ENCODE assay signal across 20 cellular contexts in genomic region chr17:81456798-81457197, GRCh38. TPM values are rescaled to one million over a fixed set of nuclear protein-coding genes. Genes with fewer than 3 reads are reported as not detected.
DNase-seq lines count a peak whose midpoint lies in the region; ATAC-seq and TF ChIP-seq lines count a peak whose summit lies in the region.
"Had no signal": no experiment of that assay in that cellular context is flagged by ENCODE, and none has a peak within 500 bp of the region (broad histone marks: within the 10 kb centered on the region; RNA-seq: fewer than 3 reads in every experiment).

No MANE protein-coding gene starts in this region.

- DNase-seq in cardiac muscle cell (ENCODE audit: low read depth in 1 of 2, low spot score in 1 of 2), result peak; percentile 25 to 78
- no peak for DNase-seq in heart left ventricle
- peak; percentile 46 for DNase-seq in choroid plexus epithelial cell (ENCODE audit: low read depth)
- peak; percentile 7 to 33 for DNase-seq in lung microvascular endothelial cell (ENCODE audit: low read depth in 2 of 2)
- DNase-seq in AML-193 (lab: John Stamatoyannopoulos, UW), result no peak
- DNase-seq in islet precursor cell, result no peak
- DNase-seq in sigmoid colon, result no peak
- DNase-seq: activated B cell treated with CpG ODN at 0.5 μM for 24 hours; activated CD4-positive, alpha-beta memory T cell treated with anti-CD3 and anti-CD28 coated beads for 36 hours; activated gamma-delta T cell; activated T-cell treated with anti-CD3 and anti-CD28 coated beads for 4 hours; NCI-H2107; NCI-H526; SHP77 treated with DMSO at 0.1 percent for 48 hours; stomach; upper lobe of left lung had no signal

- intact Hi-C loops in heart left ventricle (cut with DNase I) (no loop called here), sigmoid colon (cut with DNase I) (no loop called here)

- H3K4me1 ChIP-seq in cardiac muscle cell (ENCODE audit: low read depth) (peaks cover 17% of the 10 kb centered on the region), heart left ventricle (peaks cover 0 to 18% (median 2%) of the 10 kb centered on the region in 12 donors), sigmoid colon (no peaks in the 10 kb centered on the region)
- H3K4me1 ChIP-seq: gastroesophageal sphincter, HAP-1 had no signal

- H3K4me3 ChIP-seq in cardiac muscle cell (no peak overlapping the region), heart left ventricle (no peak overlapping the region), choroid plexus epithelial cell (ENCODE audit: low read depth, low read length) (no peak overlapping the region), sigmoid colon (no peak overlapping the region)
- H3K4me3 ChIP-seq: esophagus muscularis mucosa, gastroesophageal sphincter, HAP-1, stomach, upper lobe of left lung had no signal

- H3K36me3 ChIP-seq in cardiac muscle cell (peaks cover 13% of the 10 kb centered on the region), heart left ventricle (peaks cover 0 to 34% (median 3%) of the 10 kb centered on the region in 9 donors), sigmoid colon (peaks cover 0 to 47% (median 5%) of the 10 kb centered on the region in 4 donors)
- H3K36me3 ChIP-seq: HAP-1 had no signal

- TF ChIP-seq CTCF in cardiac muscle cell (IDR thresholded peaks at IDR 0.05; ENCODE audit: low read depth, low read length) (no peak), heart left ventricle (IDR thresholded peaks at IDR 0.05) (no peak), choroid plexus epithelial cell (conservative IDR thresholded peaks at IDR 0.05; ENCODE audit: low read depth, low read length) (no peak), sigmoid colon (IDR thresholded peaks at IDR 0.05) (no peak)

- WGBS in heart left ventricle, 4 donors, result 50 to 64% (median 60%) methylated on average over 7 of the region's 7 CpGs
- 63 to 89% methylated on average over 7 of the region's 7 CpGs for WGBS in sigmoid colon, 2 donors

- H3K27ac ChIP-seq in cardiac muscle cell (peak overlapping the region; percentile 90), heart left ventricle (no peak overlapping the region), sigmoid colon (no peak overlapping the region)
- H3K27ac ChIP-seq: esophagus muscularis mucosa, stomach, upper lobe of left lung had no signal

- TF ChIP-seq POLR2A in heart left ventricle (IDR thresholded peaks at IDR 0.05) (no peak), sigmoid colon (IDR thresholded peaks at IDR 0.05) (no peak)

- H3K9me3 ChIP-seq in cardiac muscle cell (ENCODE audit: low read depth) (no peaks in the 10 kb centered on the region), heart left ventricle (no peaks in the 10 kb centered on the region), sigmoid colon (no peaks in the 10 kb centered on the region)
- H3K9me3 ChIP-seq: esophagus muscularis mucosa, gastroesophageal sphincter, HAP-1, stomach, upper lobe of left lung had no signal

- H3K27me3 ChIP-seq in cardiac muscle cell (no peaks in the 10 kb centered on the region), heart left ventricle (no peaks in the 10 kb centered on the region), sigmoid colon (no peaks in the 10 kb centered on the region)
- H3K27me3 ChIP-seq: esophagus muscularis mucosa, gastroesophageal sphincter, stomach, upper lobe of left lung had no signal

- ATAC-seq in heart left ventricle (no peak), HG02981 (IDR thresholded peaks at IDR 0.05; ENCODE audit: unreplicated experiment) (no peak)
- ATAC-seq: gastroesophageal sphincter had no signal

- TF ChIP-seq EP300 in sigmoid colon (IDR thresholded peaks at IDR 0.05), result no peak

RNA-seq across cellular contexts. Expression of gene ACTG1, which starts 55.8 kb away (rescaled TPM):
- total RNA-seq in cardiac muscle cell (2,244 and 2,883 TPM in 2 replicates), heart left ventricle (1,000 to 10,000 TPM in 2 of 9 donors, 100 to 1,000 TPM in 7; 335 to 1,653 (median 423) TPM), lung microvascular endothelial cell (3,444 and 5,949 TPM in 2 replicates), sigmoid colon (1,000 to 10,000 TPM; 1,038 to 2,003 (median 1,212) TPM)
- polyA plus RNA-seq in cardiac muscle cell (1,007 and 1,036 TPM in 2 replicates), heart left ventricle (1,000 to 10,000 TPM in 1 of 2 donors, 100 to 1,000 TPM in 1; 149 to 1,468 TPM), sigmoid colon (1,000 to 10,000 TPM; 2,538 to 4,527 (median 2,852) TPM)

Comparison
In these comparisons a context has a peak if more than half of its experiments do, and no peak if none do; other contexts are left out.
1. DNase-seq: peak in cardiac muscle cell (2 of 2), choroid plexus epithelial cell (single experiment) and lung microvascular endothelial cell (2 of 2); none in heart left ventricle (0 of 5), AML-193 (0 of 2), islet precursor cell (single experiment) and sigmoid colon (single experiment).